Comparison of ENCODE assay signal across 8 cellular contexts in genomic region chr7:192035-192649, GRCh38. TPM values are rescaled to one million over a fixed set of nuclear protein-coding genes. Genes with fewer than 3 reads are reported as not detected.
DNase-seq lines count a peak whose midpoint lies in the region; ATAC-seq lines count a peak whose summit lies in the region.

Gene FAM20C (plus strand): TSS chr7:192571. CDS start chr7:193200, 629 bp downstream.

- ATAC-seq in T-helper 17 cell (peak; percentile 86), HG03097 (IDR thresholded peaks at IDR 0.05; ENCODE audit: low FRiP score, unreplicated experiment) (no peak), GM18907 (IDR thresholded peaks at IDR 0.05; ENCODE audit: unreplicated experiment) (no peak)

- H3K27me3 ChIP-seq in iPS DF 6.9 (ENCODE audit: control insufficient read depth, insufficient read depth, low read length), result no peaks in the 10 kb centered on the region

- no peak within 1 kb of the TSS for H3K27ac ChIP-seq in iPS DF 6.9 (ENCODE audit: low read length)

- in situ Hi-C loops in T47D (cut with HindIII; ENCODE audit: low pct_unique_long_range_greater_than_20kb, low sequenced_read_pairs), result no loop called here

- WGBS in iPS DF 6.9 (ENCODE audit: insufficient coverage, insufficient read length), result no CpG with 5 or more reads among the region's 84 CpGs

- peaks cover 17% of the 10 kb centered on the region for H3K36me3 ChIP-seq in iPS DF 6.9 (ENCODE audit: control insufficient read depth, insufficient read depth, low read length)

- H3K4me1 Mint-ChIP-seq in T-helper 17 cell, result peaks cover 5% of the 10 kb centered on the region

- peak within 1 kb of the TSS; percentile 78 for H3K4me3 ChIP-seq in iPS DF 6.9 (ENCODE audit: low read length)

- H3K27me3 Mint-ChIP-seq in T-helper 17 cell, result peaks cover 62% of the 10 kb centered on the region

- no peaks in the 10 kb centered on the region for H3K9me3 ChIP-seq in T-helper 17 cell (ENCODE audit: control insufficient read depth, low read length, poor library complexity, severe bottlenecking)
- no peaks in the 10 kb centered on the region for H3K9me3 ChIP-seq in iPS DF 6.9 (ENCODE audit: control insufficient read depth, insufficient read depth, low read length)

- peak within 1 kb of the TSS; percentile 84 for H3K4me3 Mint-ChIP-seq in T-helper 17 cell

- peak; percentile 97 for DNase-seq in AG08396 (ENCODE audit: low spot score)
- DNase-seq in HuH-7.5 (ENCODE audit: low spot score), result peak; percentile 89
- DNase-seq in T-helper 17 cell, result peak; percentile 15 to 29 (median 21)
- peak; percentile 93 to 98 for DNase-seq in T47D (ENCODE audit: low read depth in 1 of 2, low spot score in 1 of 2)
- DNase-seq in iPS DF 6.9 (ENCODE audit: low read depth, low spot score), result no peak
- DNase-seq in pulmonary artery endothelial cell (ENCODE audit: low read depth, low spot score), result peak; percentile 22

- H3K36me3 Mint-ChIP-seq in T-helper 17 cell (ENCODE audit: low read depth), result peaks cover 8% of the 10 kb centered on the region

- peak within 1 kb of the TSS; percentile 49 for H3K27ac Mint-ChIP-seq in T-helper 17 cell

- H3K4me1 ChIP-seq in iPS DF 6.9 (ENCODE audit: control insufficient read depth, insufficient read depth, low read length), result peaks cover 11% of the 10 kb centered on the region

RNA-seq across cellular contexts. Expression of gene FAM20C, which starts in this region (rescaled TPM):
- total RNA-seq in T-helper 17 cell (1 to 10 TPM; 1.4 to 2.8 TPM), pulmonary artery endothelial cell (11.6 and 13.3 TPM in 2 replicates)
